Comparison of ENCODE assay signal across 1 cellular context in the genomic region with DNA sequence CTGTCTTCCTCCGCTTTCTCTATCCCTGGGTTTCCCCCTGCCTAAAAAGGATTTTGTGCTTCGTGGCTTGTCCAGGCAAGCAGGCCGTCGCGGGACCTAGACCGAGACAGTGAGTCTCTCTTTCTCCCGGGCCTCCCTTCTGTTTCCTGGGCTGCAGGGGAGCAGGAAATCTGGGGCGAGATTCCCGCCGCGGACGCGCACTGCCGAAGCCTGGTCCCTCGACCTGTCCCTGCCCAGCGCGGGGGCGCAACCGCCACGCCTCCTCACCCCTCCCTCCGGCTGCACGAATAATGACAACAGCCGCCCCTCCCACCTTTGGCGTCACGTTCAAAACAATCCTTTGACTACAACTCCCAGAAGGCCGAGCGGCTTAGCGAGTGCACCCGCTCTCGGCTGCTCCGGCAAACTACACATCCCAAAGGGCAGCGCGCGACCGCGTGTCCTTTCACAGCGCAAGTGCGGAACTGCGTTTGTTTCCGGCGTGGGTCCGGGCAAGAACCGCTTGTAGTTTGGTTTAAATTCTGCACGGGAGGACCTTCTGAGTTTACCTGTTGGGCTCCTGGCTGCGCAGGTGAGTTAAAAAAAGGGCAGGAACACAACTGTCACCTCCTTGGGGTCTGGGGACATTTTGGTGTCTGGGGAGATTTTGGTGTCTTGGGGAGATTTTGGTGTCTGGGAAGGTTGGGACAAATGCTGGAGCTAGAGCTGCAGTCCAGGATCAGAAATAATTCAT.
TF ChIP-seq lines count a peak whose summit lies in the region.

A gene (plus strand): TSS at position 473 of the 733 bp plus-strand sequence. CDS start 1,715 bp downstream, outside the sequence.

TF ChIP-seq in HEK293, 187 proteins besides CTCF, POLR2A, EP300 and RAD21 (continued from another document and continues in another):
- TF ChIP-seq MZF1 (tag by site-specific recombination; IDR thresholded peaks at IDR 0.05; ENCODE audit: borderline replicate concordance) (peak; percentile 23; the same call in 1 of the 2 replicates), ZFP41 (tag by site-specific recombination; IDR thresholded peaks at IDR 0.05; ENCODE audit: borderline replicate concordance) (no peak), ZFHX2 (tag by site-specific recombination; conservative IDR thresholded peaks at IDR 0.05) (peak; percentile 84), ZNF610 (tag by site-specific recombination; IDR thresholded peaks at IDR 0.05; ENCODE audit: borderline replicate concordance) (no peak), ZNF24 (tag by site-specific recombination; IDR thresholded peaks at IDR 0.05) (0 out of 2 replicates have a peak, but pooled peaks have one; percentile 26), ZNF843 (tag by site-specific recombination; IDR thresholded peaks at IDR 0.05) (0 out of 2 replicates have a peak, but pooled peaks have one; percentile 15), ZNF223 (tag by site-specific recombination; IDR thresholded peaks at IDR 0.05) (no peak), ZNF138 (tag by site-specific recombination; IDR thresholded peaks at IDR 0.05; ENCODE audit: borderline replicate concordance) (no peak), ZNF530 (tag by site-specific recombination; IDR thresholded peaks at IDR 0.05; ENCODE audit: low read depth) (no peak), MEIS1 (CRISPR knock-in tag; IDR thresholded peaks at IDR 0.05; ENCODE audit: borderline replicate concordance) (no peak), ZSCAN23 (tag by site-specific recombination; IDR thresholded peaks at IDR 0.05) (no peak), ZNF571 (tag by site-specific recombination; IDR thresholded peaks at IDR 0.05) (no peak), ZNF544 (tag by site-specific recombination; IDR thresholded peaks at IDR 0.05) (no peak), ZNF19 (tag by site-specific recombination; IDR thresholded peaks at IDR 0.05; ENCODE audit: low read depth) (no peak), ZNF560 (tag by site-specific recombination; IDR thresholded peaks at IDR 0.05; ENCODE audit: borderline replicate concordance) (no peak), ZNF274 (IDR thresholded peaks at IDR 0.05; ENCODE audit: low read length) (no peak), ZNF274 (tag by site-specific recombination; IDR thresholded peaks at IDR 0.05; ENCODE audit: borderline replicate concordance) (no peak), ZNF776 (tag by site-specific recombination; IDR thresholded peaks at IDR 0.05; ENCODE audit: borderline replicate concordance) (no peak), KLF7 (tag by site-specific recombination; IDR thresholded peaks at IDR 0.05; ENCODE audit: borderline replicate concordance) (no peak), ZNF654 (tag by site-specific recombination; IDR thresholded peaks at IDR 0.05; ENCODE audit: low read depth) (no peak), KLF8 (tag by site-specific recombination; IDR thresholded peaks at IDR 0.05) (peak; percentile 87), KLF10 (tag by site-specific recombination; IDR thresholded peaks at IDR 0.05) (peak; percentile 81)
- TF ChIP-seq, protein P1, sequence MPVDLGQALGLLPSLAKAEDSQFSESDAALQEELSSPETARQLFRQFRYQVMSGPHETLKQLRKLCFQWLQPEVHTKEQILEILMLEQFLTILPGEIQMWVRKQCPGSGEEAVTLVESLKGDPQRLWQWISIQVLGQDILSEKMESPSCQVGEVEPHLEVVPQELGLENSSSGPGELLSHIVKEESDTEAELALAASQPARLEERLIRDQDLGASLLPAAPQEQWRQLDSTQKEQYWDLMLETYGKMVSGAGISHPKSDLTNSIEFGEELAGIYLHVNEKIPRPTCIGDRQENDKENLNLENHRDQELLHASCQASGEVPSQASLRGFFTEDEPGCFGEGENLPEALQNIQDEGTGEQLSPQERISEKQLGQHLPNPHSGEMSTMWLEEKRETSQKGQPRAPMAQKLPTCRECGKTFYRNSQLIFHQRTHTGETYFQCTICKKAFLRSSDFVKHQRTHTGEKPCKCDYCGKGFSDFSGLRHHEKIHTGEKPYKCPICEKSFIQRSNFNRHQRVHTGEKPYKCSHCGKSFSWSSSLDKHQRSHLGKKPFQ (tag by site-specific recombination; IDR thresholded peaks at IDR 0.05): no peak
- TF ChIP-seq, protein P2, sequence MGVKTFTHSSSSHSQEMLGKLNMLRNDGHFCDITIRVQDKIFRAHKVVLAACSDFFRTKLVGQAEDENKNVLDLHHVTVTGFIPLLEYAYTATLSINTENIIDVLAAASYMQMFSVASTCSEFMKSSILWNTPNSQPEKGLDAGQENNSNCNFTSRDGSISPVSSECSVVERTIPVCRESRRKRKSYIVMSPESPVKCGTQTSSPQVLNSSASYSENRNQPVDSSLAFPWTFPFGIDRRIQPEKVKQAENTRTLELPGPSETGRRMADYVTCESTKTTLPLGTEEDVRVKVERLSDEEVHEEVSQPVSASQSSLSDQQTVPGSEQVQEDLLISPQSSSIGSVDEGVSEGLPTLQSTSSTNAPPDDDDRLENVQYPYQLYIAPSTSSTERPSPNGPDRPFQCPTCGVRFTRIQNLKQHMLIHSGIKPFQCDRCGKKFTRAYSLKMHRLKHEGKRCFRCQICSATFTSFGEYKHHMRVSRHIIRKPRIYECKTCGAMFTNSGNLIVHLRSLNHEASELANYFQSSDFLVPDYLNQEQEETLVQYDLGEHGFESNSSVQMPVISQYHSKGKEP (tag by site-specific recombination; IDR thresholded peaks at IDR 0.05): no peak
- TF ChIP-seq, protein P3, sequence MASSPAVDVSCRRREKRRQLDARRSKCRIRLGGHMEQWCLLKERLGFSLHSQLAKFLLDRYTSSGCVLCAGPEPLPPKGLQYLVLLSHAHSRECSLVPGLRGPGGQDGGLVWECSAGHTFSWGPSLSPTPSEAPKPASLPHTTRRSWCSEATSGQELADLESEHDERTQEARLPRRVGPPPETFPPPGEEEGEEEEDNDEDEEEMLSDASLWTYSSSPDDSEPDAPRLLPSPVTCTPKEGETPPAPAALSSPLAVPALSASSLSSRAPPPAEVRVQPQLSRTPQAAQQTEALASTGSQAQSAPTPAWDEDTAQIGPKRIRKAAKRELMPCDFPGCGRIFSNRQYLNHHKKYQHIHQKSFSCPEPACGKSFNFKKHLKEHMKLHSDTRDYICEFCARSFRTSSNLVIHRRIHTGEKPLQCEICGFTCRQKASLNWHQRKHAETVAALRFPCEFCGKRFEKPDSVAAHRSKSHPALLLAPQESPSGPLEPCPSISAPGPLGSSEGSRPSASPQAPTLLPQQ (tag by site-specific recombination; IDR thresholded peaks at IDR 0.05): peak; percentile 48; the same call in 1 of the 2 replicates
- TF ChIP-seq, protein P4, sequence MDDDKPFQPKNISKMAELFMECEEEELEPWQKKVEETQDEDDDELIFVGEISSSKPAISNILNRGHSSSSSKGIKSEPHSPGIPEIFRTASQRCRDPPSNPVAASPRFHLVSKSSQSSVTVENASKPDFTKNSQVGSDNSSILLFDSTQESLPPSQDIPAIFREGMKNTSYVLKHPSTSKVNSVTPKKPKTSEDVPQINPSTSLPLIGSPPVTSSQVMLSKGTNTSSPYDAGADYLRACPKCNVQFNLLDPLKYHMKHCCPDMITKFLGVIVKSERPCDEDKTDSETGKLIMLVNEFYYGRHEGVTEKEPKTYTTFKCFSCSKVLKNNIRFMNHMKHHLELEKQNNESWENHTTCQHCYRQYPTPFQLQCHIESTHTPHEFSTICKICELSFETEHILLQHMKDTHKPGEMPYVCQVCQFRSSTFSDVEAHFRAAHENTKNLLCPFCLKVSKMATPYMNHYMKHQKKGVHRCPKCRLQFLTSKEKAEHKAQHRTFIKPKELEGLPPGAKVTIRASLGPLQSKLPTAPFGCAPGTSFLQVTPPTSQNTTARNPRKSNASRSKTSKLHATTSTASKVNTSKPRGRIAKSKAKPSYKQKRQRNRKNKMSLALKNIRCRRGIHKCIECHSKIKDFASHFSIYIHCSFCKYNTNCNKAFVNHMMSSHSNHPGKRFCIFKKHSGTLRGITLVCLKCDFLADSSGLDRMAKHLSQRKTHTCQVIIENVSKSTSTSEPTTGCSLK (tag by site-specific recombination; IDR thresholded peaks at IDR 0.05): no peak
- TF ChIP-seq, protein P5, sequence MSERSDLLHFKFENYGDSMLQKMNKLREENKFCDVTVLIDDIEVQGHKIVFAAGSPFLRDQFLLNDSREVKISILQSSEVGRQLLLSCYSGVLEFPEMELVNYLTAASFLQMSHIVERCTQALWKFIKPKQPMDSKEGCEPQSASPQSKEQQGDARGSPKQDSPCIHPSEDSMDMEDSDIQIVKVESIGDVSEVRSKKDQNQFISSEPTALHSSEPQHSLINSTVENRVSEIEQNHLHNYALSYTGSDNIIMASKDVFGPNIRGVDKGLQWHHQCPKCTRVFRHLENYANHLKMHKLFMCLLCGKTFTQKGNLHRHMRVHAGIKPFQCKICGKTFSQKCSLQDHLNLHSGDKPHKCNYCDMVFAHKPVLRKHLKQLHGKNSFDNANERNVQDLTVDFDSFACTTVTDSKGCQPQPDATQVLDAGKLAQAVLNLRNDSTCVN (tag by site-specific recombination; optimal IDR thresholded peaks at IDR 0.05): peak; percentile 83
- TF ChIP-seq, protein P6, sequence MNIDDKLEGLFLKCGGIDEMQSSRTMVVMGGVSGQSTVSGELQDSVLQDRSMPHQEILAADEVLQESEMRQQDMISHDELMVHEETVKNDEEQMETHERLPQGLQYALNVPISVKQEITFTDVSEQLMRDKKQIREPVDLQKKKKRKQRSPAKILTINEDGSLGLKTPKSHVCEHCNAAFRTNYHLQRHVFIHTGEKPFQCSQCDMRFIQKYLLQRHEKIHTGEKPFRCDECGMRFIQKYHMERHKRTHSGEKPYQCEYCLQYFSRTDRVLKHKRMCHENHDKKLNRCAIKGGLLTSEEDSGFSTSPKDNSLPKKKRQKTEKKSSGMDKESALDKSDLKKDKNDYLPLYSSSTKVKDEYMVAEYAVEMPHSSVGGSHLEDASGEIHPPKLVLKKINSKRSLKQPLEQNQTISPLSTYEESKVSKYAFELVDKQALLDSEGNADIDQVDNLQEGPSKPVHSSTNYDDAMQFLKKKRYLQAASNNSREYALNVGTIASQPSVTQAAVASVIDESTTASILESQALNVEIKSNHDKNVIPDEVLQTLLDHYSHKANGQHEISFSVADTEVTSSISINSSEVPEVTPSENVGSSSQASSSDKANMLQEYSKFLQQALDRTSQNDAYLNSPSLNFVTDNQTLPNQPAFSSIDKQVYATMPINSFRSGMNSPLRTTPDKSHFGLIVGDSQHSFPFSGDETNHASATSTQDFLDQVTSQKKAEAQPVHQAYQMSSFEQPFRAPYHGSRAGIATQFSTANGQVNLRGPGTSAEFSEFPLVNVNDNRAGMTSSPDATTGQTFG (tag by site-specific recombination; IDR thresholded peaks at IDR 0.05; ENCODE audit: borderline replicate concordance): no peak
- TF ChIP-seq, protein P7, sequence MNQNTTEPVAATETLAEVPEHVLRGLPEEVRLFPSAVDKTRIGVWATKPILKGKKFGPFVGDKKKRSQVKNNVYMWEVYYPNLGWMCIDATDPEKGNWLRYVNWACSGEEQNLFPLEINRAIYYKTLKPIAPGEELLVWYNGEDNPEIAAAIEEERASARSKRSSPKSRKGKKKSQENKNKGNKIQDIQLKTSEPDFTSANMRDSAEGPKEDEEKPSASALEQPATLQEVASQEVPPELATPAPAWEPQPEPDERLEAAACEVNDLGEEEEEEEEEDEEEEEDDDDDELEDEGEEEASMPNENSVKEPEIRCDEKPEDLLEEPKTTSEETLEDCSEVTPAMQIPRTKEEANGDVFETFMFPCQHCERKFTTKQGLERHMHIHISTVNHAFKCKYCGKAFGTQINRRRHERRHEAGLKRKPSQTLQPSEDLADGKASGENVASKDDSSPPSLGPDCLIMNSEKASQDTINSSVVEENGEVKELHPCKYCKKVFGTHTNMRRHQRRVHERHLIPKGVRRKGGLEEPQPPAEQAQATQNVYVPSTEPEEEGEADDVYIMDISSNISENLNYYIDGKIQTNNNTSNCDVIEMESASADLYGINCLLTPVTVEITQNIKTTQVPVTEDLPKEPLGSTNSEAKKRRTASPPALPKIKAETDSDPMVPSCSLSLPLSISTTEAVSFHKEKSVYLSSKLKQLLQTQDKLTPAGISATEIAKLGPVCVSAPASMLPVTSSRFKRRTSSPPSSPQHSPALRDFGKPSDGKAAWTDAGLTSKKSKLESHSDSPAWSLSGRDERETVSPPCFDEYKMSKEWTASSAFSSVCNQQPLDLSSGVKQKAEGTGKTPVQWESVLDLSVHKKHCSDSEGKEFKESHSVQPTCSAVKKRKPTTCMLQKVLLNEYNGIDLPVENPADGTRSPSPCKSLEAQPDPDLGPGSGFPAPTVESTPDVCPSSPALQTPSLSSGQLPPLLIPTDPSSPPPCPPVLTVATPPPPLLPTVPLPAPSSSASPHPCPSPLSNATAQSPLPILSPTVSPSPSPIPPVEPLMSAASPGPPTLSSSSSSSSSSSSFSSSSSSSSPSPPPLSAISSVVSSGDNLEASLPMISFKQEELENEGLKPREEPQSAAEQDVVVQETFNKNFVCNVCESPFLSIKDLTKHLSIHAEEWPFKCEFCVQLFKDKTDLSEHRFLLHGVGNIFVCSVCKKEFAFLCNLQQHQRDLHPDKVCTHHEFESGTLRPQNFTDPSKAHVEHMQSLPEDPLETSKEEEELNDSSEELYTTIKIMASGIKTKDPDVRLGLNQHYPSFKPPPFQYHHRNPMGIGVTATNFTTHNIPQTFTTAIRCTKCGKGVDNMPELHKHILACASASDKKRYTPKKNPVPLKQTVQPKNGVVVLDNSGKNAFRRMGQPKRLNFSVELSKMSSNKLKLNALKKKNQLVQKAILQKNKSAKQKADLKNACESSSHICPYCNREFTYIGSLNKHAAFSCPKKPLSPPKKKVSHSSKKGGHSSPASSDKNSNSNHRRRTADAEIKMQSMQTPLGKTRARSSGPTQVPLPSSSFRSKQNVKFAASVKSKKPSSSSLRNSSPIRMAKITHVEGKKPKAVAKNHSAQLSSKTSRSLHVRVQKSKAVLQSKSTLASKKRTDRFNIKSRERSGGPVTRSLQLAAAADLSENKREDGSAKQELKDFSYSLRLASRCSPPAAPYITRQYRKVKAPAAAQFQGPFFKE (tag by site-specific recombination; IDR thresholded peaks at IDR 0.05; ENCODE audit: borderline replicate concordance): no peak
- TF ChIP-seq, protein P8, sequence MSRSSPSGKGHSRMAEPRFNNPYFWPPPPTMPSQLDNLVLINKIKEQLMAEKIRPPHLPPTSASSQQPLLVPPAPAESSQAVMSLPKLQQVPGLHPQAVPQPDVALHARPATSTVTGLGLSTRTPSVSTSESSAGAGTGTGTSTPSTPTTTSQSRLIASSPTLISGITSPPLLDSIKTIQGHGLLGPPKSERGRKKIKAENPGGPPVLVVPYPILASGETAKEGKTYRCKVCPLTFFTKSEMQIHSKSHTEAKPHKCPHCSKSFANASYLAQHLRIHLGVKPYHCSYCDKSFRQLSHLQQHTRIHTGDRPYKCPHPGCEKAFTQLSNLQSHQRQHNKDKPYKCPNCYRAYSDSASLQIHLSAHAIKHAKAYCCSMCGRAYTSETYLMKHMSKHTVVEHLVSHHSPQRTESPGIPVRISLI (tag by site-specific recombination; IDR thresholded peaks at IDR 0.05): no peak
